In the genomic region with DNA sequence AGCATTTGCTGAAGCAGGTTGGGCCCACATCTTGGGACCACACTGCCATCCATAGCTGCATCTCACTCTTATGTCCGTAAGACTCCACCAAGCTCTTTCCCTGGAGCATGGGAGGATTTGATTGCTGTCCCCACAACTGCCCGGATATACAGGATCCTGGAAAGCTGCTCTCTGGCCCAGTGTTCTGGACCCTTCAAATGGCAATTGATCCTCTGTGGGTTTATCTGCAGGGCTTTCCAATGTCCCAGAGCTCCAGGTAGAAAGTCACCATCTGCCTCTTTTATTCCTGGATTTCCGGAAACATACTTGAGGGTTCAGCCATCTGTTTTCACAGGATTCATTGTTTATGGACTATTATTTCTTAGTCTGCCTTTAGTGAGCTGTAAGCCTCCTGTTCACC, we compare ENCODE assay signal across 25 cellular contexts.
"Had no signal": no experiment of that assay in that cellular context is flagged by ENCODE, and none has a peak within 500 bp of the region (broad histone marks: within the 10 kb centered on the region; RNA-seq: fewer than 3 reads in every experiment).

No MANE protein-coding gene starts in this region.

- DNase-seq: colonic mucosa; effector CD8-positive, alpha-beta T cell; foreskin keratinocyte; heart right ventricle; hippocampal formation; left colon; natural killer cell; occipital lobe; pancreas; retina; stimulated activated CD4-positive, alpha-beta T cell treated with anti-CD3 and anti-CD28 coated beads, Interleukin-12 subunit alpha, Interleukin-12 subunit beta, amount 100 ng/mL, for 4 hours; stimulated activated CD4-positive, alpha-beta T cell treated with anti-CD3 and anti-CD28 coated beads, Interleukin-1b, Interleukin-23, amount 100 ng/mL, for 48 hours; stimulated activated CD4-positive, alpha-beta T cell treated with anti-CD3 and anti-CD28 coated beads, Interleukin-4, amount 100 ng/mL, for 1 hour; stimulated activated CD8-positive, alpha-beta memory T cell treated with anti-CD3 and anti-CD28 coated beads, Interleukin-4, amount 100 ng/mL, for 48 hours; stimulated activated naive CD4-positive, alpha-beta T cell; stimulated activated naive CD8-positive, alpha-beta T cell treated with anti-CD3 and anti-CD28 coated beads, Interleukin-15, amount 100 ng/mL, for 72 hours; transverse colon; upper lobe of right lung; uterus had no signal

- H3K36me3 ChIP-seq: colonic mucosa, gastroesophageal sphincter, heart right ventricle, pancreas, suprapubic skin, transverse colon, upper lobe of right lung, uterus had no signal

- H3K27me3 ChIP-seq: colonic mucosa, esophagus muscularis mucosa, gastroesophageal sphincter, heart right ventricle, pancreas, suprapubic skin, transverse colon, upper lobe of right lung, uterus had no signal

- H3K4me1 ChIP-seq: colonic mucosa, foreskin keratinocyte, gastroesophageal sphincter, pancreas, suprapubic skin, transverse colon, upper lobe of right lung had no signal

- H3K27ac ChIP-seq: colonic mucosa, esophagus muscularis mucosa, foreskin keratinocyte, gastroesophageal sphincter, pancreas, suprapubic skin, transverse colon, upper lobe of right lung, uterus had no signal

- ATAC-seq: foreskin keratinocyte; gastroesophageal sphincter; heart right ventricle; left colon; natural killer cell; pancreas; sciatic nerve; stimulated activated naive CD8-positive, alpha-beta T cell treated with anti-CD3 and anti-CD28 coated beads, Interleukin-15, amount 100 ng/mL, for 72 hours had no signal

- H3K9me3 ChIP-seq: colonic mucosa, esophagus muscularis mucosa, gastroesophageal sphincter, heart right ventricle, pancreas, suprapubic skin, transverse colon, upper lobe of right lung, uterus had no signal

- H3K4me3 ChIP-seq: colonic mucosa, esophagus muscularis mucosa, gastroesophageal sphincter, heart right ventricle, lung, pancreas, smooth muscle cell, suprapubic skin, transverse colon, upper lobe of right lung, uterus had no signal
